8 cellular contexts compared by ENCODE assay signal in the genomic region with DNA sequence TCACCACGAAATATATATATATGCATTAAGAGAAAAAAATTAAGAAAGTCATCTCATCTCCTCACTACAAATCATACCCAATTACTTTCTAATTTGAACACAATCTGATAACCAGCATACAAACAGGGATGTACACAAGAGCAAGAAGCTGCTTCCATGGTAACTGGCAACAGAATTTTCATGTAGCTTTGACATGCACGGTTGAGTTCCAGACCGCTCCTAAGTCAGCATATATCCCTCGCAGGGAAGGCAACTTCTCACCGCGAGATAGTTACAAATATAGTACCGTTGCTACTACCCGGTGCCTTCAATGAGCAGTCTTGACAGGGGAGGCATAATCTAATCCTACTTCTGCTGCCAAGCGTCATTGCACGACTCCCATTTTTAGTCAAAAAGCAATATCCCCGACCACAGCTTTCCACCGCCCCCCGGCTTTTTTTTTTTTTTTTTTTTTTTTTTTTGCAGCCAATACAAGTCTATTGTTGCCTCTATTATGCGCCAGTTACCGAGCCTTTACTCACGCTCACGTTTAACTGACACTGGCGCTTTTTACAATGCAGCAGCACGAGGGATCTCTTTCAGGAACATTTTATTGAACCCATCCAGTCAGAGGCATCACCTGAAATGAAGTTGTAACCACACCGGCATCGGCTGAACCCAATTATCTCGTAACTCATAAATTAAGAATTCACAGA. TPM values are rescaled to one million over a fixed set of nuclear protein-coding genes. Genes with fewer than 3 reads are reported as not detected.
DNase-seq lines count a peak whose midpoint lies in the region; ATAC-seq and TF ChIP-seq lines count a peak whose summit lies in the region.

No MANE protein-coding gene starts in this region.

- H3K4me1 ChIP-seq in PC-9 (replicated peaks; ENCODE audit: insufficient read depth): no peaks in the 10 kb centered on the region

- intact Hi-C loops in head of caudate nucleus (cut with DNase I) (loop anchor here (5.0 kb wide), 1 partner anchor 165 kb away; no protein-coding TSS in a partner anchor), PC-9 (cut with micrococcal nuclease; ENCODE audit: unreplicated experiment) (no loop called here)

- DNase-seq in activated T-cell treated with anti-CD3 and anti-CD28 coated beads for 48 hours (ENCODE audit: low read depth) (peak; percentile 4), NCI-H526 (lab: John Stamatoyannopoulos, UW) (peak; percentile 97), head of caudate nucleus (peak in 33 of 42 donors; percentile 7 to 72 (median 42)), PC-9 (no peak)
- DNase-seq in activated T-cell treated with anti-CD3 and anti-CD28 coated beads, Interleukin-2, amount 50 U/mL, for 24 hours: no peak
- DNase-seq in stimulated activated effector memory CD8-positive, alpha-beta T cell treated with anti-CD3 and anti-CD28 coated beads, Interleukin-12 subunit alpha, Interleukin-12 subunit beta, amount 100 ng/mL, for 72 hours (ENCODE audit: low spot score in 2 of 2): no peak
- no peak for DNase-seq in activated effector memory CD4-positive, alpha-beta T cell treated with anti-CD3 and anti-CD28 coated beads, Interleukin-2, amount 50 U/mL, for 16 hours

- H3K27me3 Mint-ChIP-seq in activated T-cell treated with anti-CD3 and anti-CD28 coated beads, Interleukin-2, amount 50 U/mL, for 24 hours: peaks cover 50% of the 10 kb centered on the region

- no peak overlapping the region for H3K4me3 ChIP-seq in PC-9

- no TSS peak for BruUV-seq in PC-9 (replicated peaks; lab: Mats Ljungman, UMichigan)

- CTCF ChIA-PET in PC-9 (lab: Charles Lee): no interaction called here

- no peak for TF ChIP-seq CTCF in PC-9 (conservative IDR thresholded peaks at IDR 0.05)

- no peak overlapping the region for H3K4me3 Mint-ChIP-seq in activated T-cell treated with anti-CD3 and anti-CD28 coated beads, Interleukin-2, amount 50 U/mL, for 24 hours
- H3K4me3 Mint-ChIP-seq in stimulated activated effector memory CD8-positive, alpha-beta T cell treated with anti-CD3 and anti-CD28 coated beads, Interleukin-12 subunit alpha, Interleukin-12 subunit beta, amount 100 ng/mL, for 72 hours: no peak overlapping the region

- no peaks in the 10 kb centered on the region for H3K9me3 ChIP-seq in PC-9 (ENCODE audit: insufficient read depth, low read depth)

- H2AFZ ChIP-seq in PC-9: no peak overlapping the region

- H3K36me3 Mint-ChIP-seq in activated T-cell treated with anti-CD3 and anti-CD28 coated beads, Interleukin-2, amount 50 U/mL, for 24 hours (ENCODE audit: low read depth): no peaks in the 10 kb centered on the region
- no peaks in the 10 kb centered on the region for H3K36me3 Mint-ChIP-seq in stimulated activated effector memory CD8-positive, alpha-beta T cell treated with anti-CD3 and anti-CD28 coated beads, Interleukin-12 subunit alpha, Interleukin-12 subunit beta, amount 100 ng/mL, for 72 hours

- H3F3A ChIP-seq in PC-9 (ENCODE audit: insufficient read depth, low read depth): no peaks in the 10 kb centered on the region

- peak; percentile 54 for ATAC-seq in stimulated activated effector memory CD8-positive, alpha-beta T cell treated with anti-CD3 and anti-CD28 coated beads, Interleukin-12 subunit alpha, Interleukin-12 subunit beta, amount 100 ng/mL, for 72 hours
- no peak for ATAC-seq in HG03354 (IDR thresholded peaks at IDR 0.05; ENCODE audit: poor library complexity, severe bottlenecking, unreplicated experiment)

- H3K27ac Mint-ChIP-seq in activated T-cell treated with anti-CD3 and anti-CD28 coated beads, Interleukin-2, amount 50 U/mL, for 24 hours: no peak overlapping the region
- H3K27ac Mint-ChIP-seq in stimulated activated effector memory CD8-positive, alpha-beta T cell treated with anti-CD3 and anti-CD28 coated beads, Interleukin-12 subunit alpha, Interleukin-12 subunit beta, amount 100 ng/mL, for 72 hours: no peak overlapping the region

- no peaks in the 10 kb centered on the region for H3K36me3 ChIP-seq in PC-9 (ENCODE audit: low read depth)

- H3K9me2 ChIP-seq in PC-9 (ENCODE audit: insufficient read depth): no peaks in the 10 kb centered on the region

- no peaks in the 10 kb centered on the region for H3K9me3 Mint-ChIP-seq in activated T-cell treated with anti-CD3 and anti-CD28 coated beads, Interleukin-2, amount 50 U/mL, for 24 hours
- no peaks in the 10 kb centered on the region for H3K9me3 Mint-ChIP-seq in stimulated activated effector memory CD8-positive, alpha-beta T cell treated with anti-CD3 and anti-CD28 coated beads, Interleukin-12 subunit alpha, Interleukin-12 subunit beta, amount 100 ng/mL, for 72 hours

- H3K4me2 ChIP-seq in PC-9: no peak overlapping the region

- H3K79me2 ChIP-seq in PC-9 (ENCODE audit: low read depth): no peaks in the 10 kb centered on the region

- H3K27me3 ChIP-seq in PC-9 (ENCODE audit: insufficient read depth, low read depth): peaks cover 26% of the 10 kb centered on the region; the same call in 1 of the 2 replicates

- POLR2A ChIA-PET in PC-9 (lab: Charles Lee; ENCODE audit: unreplicated experiment): no interaction called here

- no peaks in the 10 kb centered on the region for H4K20me1 ChIP-seq in PC-9 (ENCODE audit: insufficient read depth)

- H3K4me1 Mint-ChIP-seq in activated T-cell treated with anti-CD3 and anti-CD28 coated beads, Interleukin-2, amount 50 U/mL, for 24 hours (ENCODE audit: low read depth): peaks cover 13% of the 10 kb centered on the region
- H3K4me1 Mint-ChIP-seq in stimulated activated effector memory CD8-positive, alpha-beta T cell treated with anti-CD3 and anti-CD28 coated beads, Interleukin-12 subunit alpha, Interleukin-12 subunit beta, amount 100 ng/mL, for 72 hours: peaks cover 11% of the 10 kb centered on the region

- no peak overlapping the region for H3K27ac ChIP-seq in PC-9

RNA-seq across cellular contexts. Expression of a gene that starts 2.2 kb away (rescaled TPM):
- total RNA-seq in PC-9 (2021): not detected in 2 replicates

Comparison
In these comparisons a context has a peak if more than half of its experiments do, and no peak if none do; other contexts are left out.
1. DNase-seq: peak in activated T-cell treated with anti-CD3 and anti-CD28 coated beads for 48 hours (single experiment), NCI-H526 (2 of 2) and head of caudate nucleus (33 of 42); none in activated T-cell treated with anti-CD3 and anti-CD28 coated beads, Interleukin-2, amount 50 U/mL, for 24 hours (single experiment), stimulated activated effector memory CD8-positive, alpha-beta T cell treated with anti-CD3 and anti-CD28 coated beads, Interleukin-12 subunit alpha, Interleukin-12 subunit beta, amount 100 ng/mL, for 72 hours (0 of 2), PC-9 (0 of 2) and activated effector memory CD4-positive, alpha-beta T cell treated with anti-CD3 and anti-CD28 coated beads, Interleukin-2, amount 50 U/mL, for 16 hours (single experiment).